ENCODE assay signal across 8 cellular contexts in genomic region chr11:12888525-12889158, GRCh38.
DNase-seq lines count a peak whose midpoint lies in the region; ATAC-seq and TF ChIP-seq lines count a peak whose summit lies in the region.

No MANE protein-coding gene starts in this region.

- DNase-seq in EL (peak; percentile 89), NCI-H2227 (lab: John Stamatoyannopoulos, UW; ENCODE audit: unreplicated experiment) (peak; percentile 86), kidney epithelial cell (ENCODE audit: low read depth) (no peak), cerebellar nuclear complex (lab: John Stamatoyannopoulos, UW) (no peak)
- DNase-seq in central memory CD4-positive, alpha-beta T cell: peak; percentile 45
- peak; percentile 42 to 63 (median 50) for DNase-seq in stimulated activated CD4-positive, alpha-beta T cell treated with anti-CD3 and anti-CD28 coated beads, Interleukin-1b, Interleukin-23, amount 100 ng/mL, for 24 hours (ENCODE audit: low read depth in 4 of 4, low spot score in 1 of 4)

- H3K4me3 ChIP-seq in WI38 (ENCODE audit: low read depth, low read length): no peak overlapping the region
- no peak overlapping the region for H3K4me3 ChIP-seq in kidney epithelial cell (ENCODE audit: low read depth, low read length)

- TF ChIP-seq CTCF in WI38 (IDR thresholded peaks at IDR 0.05; ENCODE audit: low read depth, low read length) (peak; percentile 53), kidney epithelial cell (IDR thresholded peaks at IDR 0.05; ENCODE audit: insufficient read depth, low read length, poor library complexity, severe bottlenecking) (peak; percentile 70)

- no peaks in the 10 kb centered on the region for H3K27me3 ChIP-seq in kidney epithelial cell (ENCODE audit: control insufficient read depth, insufficient read depth, low read length)

- peak; percentile 77 for ATAC-seq in HG02759 (IDR thresholded peaks at IDR 0.05; ENCODE audit: unreplicated experiment)

- no peaks in the 10 kb centered on the region for H3K36me3 ChIP-seq in kidney epithelial cell (ENCODE audit: control insufficient read depth, insufficient read depth, low read length)

Comparison
In these comparisons a context has a peak if more than half of its experiments do, and no peak if none do; other contexts are left out.
1. DNase-seq: peak in EL (single experiment), NCI-H2227 (single experiment), central memory CD4-positive, alpha-beta T cell (single experiment) and stimulated activated CD4-positive, alpha-beta T cell treated with anti-CD3 and anti-CD28 coated beads, Interleukin-1b, Interleukin-23, amount 100 ng/mL, for 24 hours (4 of 4); none in kidney epithelial cell (single experiment) and cerebellar nuclear complex (0 of 2).